Comparison of ENCODE assay signal across 18 cellular contexts in the genomic region with DNA sequence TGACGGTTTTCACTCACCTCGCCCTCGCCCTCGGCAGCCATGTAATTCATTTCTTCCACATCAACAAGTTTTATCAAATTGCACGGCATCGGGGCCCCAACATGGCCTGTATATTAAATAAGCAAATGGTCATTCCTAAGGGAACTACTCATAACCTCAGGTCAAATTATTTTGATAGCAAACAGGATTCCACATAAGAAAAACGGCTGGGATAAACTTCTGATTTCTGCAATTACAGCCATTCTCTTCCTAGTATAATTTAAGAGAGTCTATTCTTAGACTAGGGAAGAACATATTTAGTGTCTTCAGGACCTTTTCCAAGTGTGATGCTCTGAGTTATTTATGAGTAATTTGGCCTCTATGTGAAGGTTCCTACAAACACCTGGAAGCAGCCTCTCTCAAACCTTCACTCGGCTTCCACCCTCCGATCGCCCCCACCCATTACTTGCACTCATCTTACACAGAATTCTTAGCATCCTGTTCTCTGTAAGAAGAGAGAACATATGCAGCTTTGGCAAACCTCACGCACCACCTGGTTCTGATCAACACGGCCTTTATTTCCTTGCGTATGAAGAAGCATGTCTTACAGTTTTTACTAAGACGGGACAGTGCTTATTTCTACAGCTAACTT. TPM values are rescaled to one million over a fixed set of nuclear protein-coding genes. Genes with fewer than 3 reads are reported as not detected.
A peak's percentile ranks its signal among the peaks of the same experiment; 100 is the strongest.
DNase-seq lines count a peak whose midpoint lies in the region; ATAC-seq and TF ChIP-seq lines count a peak whose summit lies in the region.
"Had no signal": no experiment of that assay in that cellular context is flagged by ENCODE, and none has a peak within 500 bp of the region (broad histone marks: within the 10 kb centered on the region; RNA-seq: fewer than 3 reads in every experiment).

No MANE protein-coding gene starts in this region.

- H3K36me3 ChIP-seq in BLaER1 treated with 17β-estradiol and CSF1 and Interleukin-3, amounts not matched to agents 10 nM and 100 nM: peaks cover 58 to 96% (median 93%) of the 10 kb centered on the region in 11 experiments
- H3K36me3 ChIP-seq in adipocyte (ENCODE audit: control insufficient read depth, insufficient read depth, low read length, severe bottlenecking) (peaks cover 86% of the 10 kb centered on the region), lower lobe of right lung (peaks cover 87% of the 10 kb centered on the region)

- peaks cover 61% of the 10 kb centered on the region for H3K36me3 Mint-ChIP-seq in activated CD4-positive, alpha-beta T cell treated with anti-CD3 and anti-CD28 coated beads, Interleukin-2, amount 10 ng/mL, durations not matched to agents 24 days and 14 days (ENCODE audit: low read depth)
- peaks cover 33% of the 10 kb centered on the region for H3K36me3 Mint-ChIP-seq in nephron (ENCODE audit: low read depth)

- peak overlapping the region in 2 of 11 experiments; percentile 2 to 6; a peak in 1 of 22 replicates for H3K9ac ChIP-seq in BLaER1 treated with 17β-estradiol and CSF1 and Interleukin-3, amounts not matched to agents 10 nM and 100 nM
- peak overlapping the region; percentile 53 for H3K9ac ChIP-seq in adipocyte (ENCODE audit: low read length)

- no peak overlapping the region for H3K4me3 Mint-ChIP-seq in activated CD4-positive, alpha-beta T cell treated with anti-CD3 and anti-CD28 coated beads, Interleukin-2, amount 10 ng/mL, durations not matched to agents 24 days and 14 days
- no peak overlapping the region for H3K4me3 Mint-ChIP-seq in nephron
- H3K4me3 Mint-ChIP-seq: neural crest cell had no signal

- H3K27ac Mint-ChIP-seq in activated CD4-positive, alpha-beta T cell treated with anti-CD3 and anti-CD28 coated beads, Interleukin-2, amount 10 ng/mL, durations not matched to agents 24 days and 14 days: peak overlapping the region; percentile 31
- peak overlapping the region in 2 of 3 experiments; percentile 7 to 10 for H3K27ac Mint-ChIP-seq in nephron

- no peak for DNase-seq in activated CD4-positive, alpha-beta T cell treated with anti-CD3 and anti-CD28 coated beads, Interleukin-2, amount 10 ng/mL, durations not matched to agents 24 days and 14 days
- no peak for DNase-seq in activated CD4-positive, alpha-beta T cell treated with anti-CD3 and anti-CD28 coated beads for 48 hours
- DNase-seq in adipocyte (ENCODE audit: low read depth) (peak; percentile 63), lower lobe of right lung (no peak), DMS53 treated with DMSO at 0.1 percent for 48 hours (lab: John Stamatoyannopoulos, UW; ENCODE audit: unreplicated experiment) (no peak)
- DNase-seq: activated CD8-positive, alpha-beta memory T cell treated with anti-CD3 and anti-CD28 coated beads for 24 hours; activated gamma-delta T cell; esophagus squamous epithelium; NCI-H187 treated with DMSO at 0.1 percent for 48 hours; NCI-H510A treated with DMSO at 0.1 percent for 48 hours; stimulated activated CD4-positive, alpha-beta T cell treated with anti-CD3 and anti-CD28 coated beads, Interleukin-1b, Interleukin-23, amount 100 ng/mL, for 48 hours had no signal

- H3K27me3 Mint-ChIP-seq in activated CD4-positive, alpha-beta T cell treated with anti-CD3 and anti-CD28 coated beads, Interleukin-2, amount 10 ng/mL, durations not matched to agents 24 days and 14 days: no peaks in the 10 kb centered on the region
- H3K27me3 Mint-ChIP-seq in nephron (ENCODE audit: low read depth): no peaks in the 10 kb centered on the region

- H3K9me3 ChIP-seq in BLaER1 treated with 17β-estradiol and CSF1 and Interleukin-3, amounts not matched to agents 10 nM and 100 nM (replicated peaks in 1 of 11): peaks cover 0 to 16% (median 11%) of the 10 kb centered on the region in 11 experiments; a peak in 10 of 22 replicates
- H3K9me3 ChIP-seq in adipocyte (ENCODE audit: control insufficient read depth, low read length) (no peaks in the 10 kb centered on the region), lower lobe of right lung (no peaks in the 10 kb centered on the region)
- H3K9me3 ChIP-seq: esophagus squamous epithelium, SJSA1 had no signal

- peaks cover 0 to 25% (median 14%) of the 10 kb centered on the region in 10 experiments; a peak in 15 of 20 replicates for H3K4me1 ChIP-seq in BLaER1 treated with 17β-estradiol and CSF1 and Interleukin-3, amounts not matched to agents 10 nM and 100 nM
- H3K4me1 ChIP-seq in adipocyte (ENCODE audit: control insufficient read depth, insufficient read depth, low read length) (peaks cover 44% of the 10 kb centered on the region), lower lobe of right lung (no peaks in the 10 kb centered on the region)
- H3K4me1 ChIP-seq: esophagus squamous epithelium had no signal

- ATAC-seq in lower lobe of right lung (no peak), GM18909 (IDR thresholded peaks at IDR 0.05; ENCODE audit: poor library complexity, unreplicated experiment) (no peak)

- peaks cover 6% of the 10 kb centered on the region for H3K9me3 Mint-ChIP-seq in activated CD4-positive, alpha-beta T cell treated with anti-CD3 and anti-CD28 coated beads, Interleukin-2, amount 10 ng/mL, durations not matched to agents 24 days and 14 days
- H3K9me3 Mint-ChIP-seq in nephron: no peaks in the 10 kb centered on the region
- H3K9me3 Mint-ChIP-seq: neural crest cell had no signal

- no peak overlapping the region for H3K4me3 ChIP-seq in BLaER1 treated with 17β-estradiol and CSF1 and Interleukin-3, amounts not matched to agents 10 nM and 100 nM
- H3K4me3 ChIP-seq in adipocyte (ENCODE audit: low read length) (no peak overlapping the region), lower lobe of right lung (no peak overlapping the region)
- H3K4me3 ChIP-seq: dorsolateral prefrontal cortex, esophagus squamous epithelium, lung, SJSA1 had no signal

- no peaks in the 10 kb centered on the region for H3K27me3 ChIP-seq in BLaER1 treated with 17β-estradiol and CSF1 and Interleukin-3, amounts not matched to agents 10 nM and 100 nM
- H3K27me3 ChIP-seq in adipocyte (replicated peaks; ENCODE audit: control insufficient read depth, insufficient read depth, low read length) (no peaks in the 10 kb centered on the region), lower lobe of right lung (ENCODE audit: low read depth) (no peaks in the 10 kb centered on the region)
- H3K27me3 ChIP-seq: dorsolateral prefrontal cortex, esophagus squamous epithelium, SJSA1 had no signal

- H3K4me2 ChIP-seq in BLaER1 treated with 17β-estradiol and CSF1 and Interleukin-3, amounts not matched to agents 10 nM and 100 nM: peak overlapping the region in 6 of 11 experiments; percentile 23 to 47 (median 35); a peak in 8 of 22 replicates

- peak overlapping the region in 4 of 11 experiments; percentile 11 to 66 (median 60); a peak in 5 of 22 replicates for H3K27ac ChIP-seq in BLaER1 treated with 17β-estradiol and CSF1 and Interleukin-3, amounts not matched to agents 10 nM and 100 nM
- H3K27ac ChIP-seq in lower lobe of right lung: no peak overlapping the region
- H3K27ac ChIP-seq: esophagus squamous epithelium, SJSA1 had no signal

- peaks cover 0 to 98% (median 0%) of the 10 kb centered on the region in 11 experiments; a peak in 8 of 22 replicates for H4K20me1 ChIP-seq in BLaER1 treated with 17β-estradiol and CSF1 and Interleukin-3, amounts not matched to agents 10 nM and 100 nM

- TF ChIP-seq CTCF in nephron (IDR thresholded peaks at IDR 0.05; ENCODE audit: unreplicated experiment in 3 of 3) (no peak), lower lobe of right lung (IDR thresholded peaks at IDR 0.05) (no peak)

- intact Hi-C loops in activated CD4-positive, alpha-beta T cell treated with anti-CD3 and anti-CD28 coated beads, Interleukin-2, amount 10 ng/mL, durations not matched to agents 24 days and 14 days (cut with micrococcal nuclease): loop anchor here (2.0 kb wide), 1 partner anchor 86 kb away; no protein-coding TSS in a partner anchor
- intact Hi-C loops in lower lobe of right lung (cut with DNase I): no loop called here

- peaks cover 19% of the 10 kb centered on the region for H3K4me1 Mint-ChIP-seq in activated CD4-positive, alpha-beta T cell treated with anti-CD3 and anti-CD28 coated beads, Interleukin-2, amount 10 ng/mL, durations not matched to agents 24 days and 14 days
- H3K4me1 Mint-ChIP-seq in nephron: peaks cover 13% of the 10 kb centered on the region
- H3K4me1 Mint-ChIP-seq: neural crest cell had no signal

RNA-seq across cellular contexts. Expression of gene CENPU, which starts 29.4 kb away (rescaled TPM):
- total RNA-seq in activated CD4-positive, alpha-beta T cell treated with anti-CD3 and anti-CD28 coated beads, Interleukin-2, amount 10 ng/mL, durations not matched to agents 24 days and 14 days: 71.7 and 75.5 TPM in 2 replicates
- total RNA-seq in lower lobe of right lung: 2.2 TPM

Comparison
In these comparisons a context has a peak if more than half of its experiments do, and no peak if none do; other contexts are left out.
1. RNA of gene CENPU, which starts 29.4 kb away (total RNA-seq): 71.7 to 75.5 TPM in activated CD4-positive, alpha-beta T cell treated with anti-CD3 and anti-CD28 coated beads, Interleukin-2, amount 10 ng/mL, durations not matched to agents 24 days and 14 days; 2.2 TPM in lower lobe of right lung (single experiment); every median in the first group is over 10 times any median in the second.